28 cellular contexts compared by ENCODE assay signal in the genomic region with DNA sequence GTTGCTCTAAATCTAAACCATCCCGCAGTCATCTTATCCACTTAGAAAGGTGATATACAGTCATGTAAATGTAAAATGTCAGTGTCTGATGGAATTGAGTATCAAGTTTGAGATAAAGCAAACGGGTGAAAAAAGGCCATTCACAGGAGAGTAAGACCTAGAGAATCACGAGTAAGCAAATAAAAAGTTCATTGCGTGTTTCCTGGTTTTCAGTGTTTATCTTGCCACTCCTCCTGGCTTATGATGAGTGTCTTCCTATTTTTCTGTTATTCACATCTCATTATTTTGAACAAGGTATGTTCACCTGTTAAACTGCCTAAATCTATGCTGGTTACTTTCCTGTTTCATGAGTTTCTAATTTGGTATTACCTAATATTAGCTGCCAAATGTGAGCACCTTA.
"Had no signal": no experiment of that assay in that cellular context is flagged by ENCODE, and none has a peak within 500 bp of the region (broad histone marks: within the 10 kb centered on the region; RNA-seq: fewer than 3 reads in every experiment).

No MANE protein-coding gene starts in this region.

- H3K27me3 ChIP-seq: colonic mucosa, esophagus squamous epithelium, ovary, right lobe of liver, uterus had no signal

- H3K36me3 Mint-ChIP-seq: type B pancreatic cell had no signal

- ATAC-seq: activated CD4-positive, CD25-positive, alpha-beta regulatory T cell treated with anti-CD3 and anti-CD28 coated beads, Interleukin-2, amount 50 U/mL, for 24 hours; mucosa of descending colon; right lobe of liver; stimulated activated naive CD8-positive, alpha-beta T cell treated with anti-CD3 and anti-CD28 coated beads, Interleukin-15, amount 100 ng/mL, for 72 hours had no signal

- H3K27me3 Mint-ChIP-seq: progenitor cell of endocrine pancreas; stimulated activated naive CD8-positive, alpha-beta T cell treated with anti-CD3 and anti-CD28 coated beads, Interleukin-15, amount 100 ng/mL, for 72 hours; type B pancreatic cell had no signal

- H3K27ac Mint-ChIP-seq: progenitor cell of endocrine pancreas; stimulated activated naive CD8-positive, alpha-beta T cell treated with anti-CD3 and anti-CD28 coated beads, Interleukin-15, amount 100 ng/mL, for 72 hours; T-helper 1 cell treated with Interleukin-12 subunit alpha and Interleukin-12 subunit beta and Interleukin-4 antibody, amounts not matched to agents 30 μg/mL and 1 μg/mL, for 36 hours; type B pancreatic cell had no signal

- H3K9me3 Mint-ChIP-seq: stimulated activated naive CD8-positive, alpha-beta T cell treated with anti-CD3 and anti-CD28 coated beads, Interleukin-15, amount 100 ng/mL, for 72 hours; T-helper 1 cell treated with Interleukin-12 subunit alpha and Interleukin-12 subunit beta and Interleukin-4 antibody, amounts not matched to agents 30 μg/mL and 1 μg/mL, for 36 hours; type B pancreatic cell had no signal

- H3K4me1 Mint-ChIP-seq: stimulated activated naive CD8-positive, alpha-beta T cell treated with anti-CD3 and anti-CD28 coated beads, Interleukin-15, amount 100 ng/mL, for 72 hours had no signal

- H3K36me3 ChIP-seq: colonic mucosa, left ventricle myocardium inferior, ovary, right lobe of liver, uterus, WERI-Rb-1 had no signal

- H3K4me3 Mint-ChIP-seq: stimulated activated naive CD8-positive, alpha-beta T cell treated with anti-CD3 and anti-CD28 coated beads, Interleukin-15, amount 100 ng/mL, for 72 hours; T-helper 1 cell treated with Interleukin-12 subunit alpha and Interleukin-12 subunit beta and Interleukin-4 antibody, amounts not matched to agents 30 μg/mL and 1 μg/mL, for 36 hours; type B pancreatic cell had no signal

- DNase-seq: activated CD4-positive, alpha-beta T cell treated with anti-CD3 and anti-CD28 coated beads for 48 hours; activated CD4-positive, alpha-beta T cell treated with anti-CD3 and anti-CD28 coated beads, Interleukin-2, amount 50 U/mL, for 48 hours; activated gamma-delta T cell; activated naive CD4-positive, alpha-beta T cell treated with anti-CD3 and anti-CD28 coated beads, Interleukin-2, amount 50 U/mL, for 16 hours; anterior cingulate cortex; cerebellar nuclear complex; colonic mucosa; effector CD8-positive, alpha-beta T cell; esophagus squamous epithelium; foreskin melanocyte; left ventricle myocardium inferior; mucosa of descending colon; ovary; right lobe of liver; stimulated activated CD4-positive, alpha-beta T cell treated with anti-CD3 and anti-CD28 coated beads, Interleukin-12 subunit alpha, Interleukin-12 subunit beta, amount 100 ng/mL, for 4 hours; stimulated activated CD4-positive, alpha-beta T cell treated with anti-CD3 and anti-CD28 coated beads, Interleukin-4, amount 100 ng/mL, for 1 hour; stimulated activated naive CD8-positive, alpha-beta T cell treated with anti-CD3 and anti-CD28 coated beads, Interleukin-15, amount 100 ng/mL, for 72 hours; substantia nigra; T1000; uterus had no signal

- FAIRE-seq: endometrium, islet of Langerhans had no signal

- H3K4me3 ChIP-seq: colonic mucosa, esophagus squamous epithelium, left ventricle myocardium inferior, lung, mucosa of descending colon, ovary, right lobe of liver, uterus had no signal
